Comparison of ENCODE assay signal across 31 cellular contexts in the genomic region with DNA sequence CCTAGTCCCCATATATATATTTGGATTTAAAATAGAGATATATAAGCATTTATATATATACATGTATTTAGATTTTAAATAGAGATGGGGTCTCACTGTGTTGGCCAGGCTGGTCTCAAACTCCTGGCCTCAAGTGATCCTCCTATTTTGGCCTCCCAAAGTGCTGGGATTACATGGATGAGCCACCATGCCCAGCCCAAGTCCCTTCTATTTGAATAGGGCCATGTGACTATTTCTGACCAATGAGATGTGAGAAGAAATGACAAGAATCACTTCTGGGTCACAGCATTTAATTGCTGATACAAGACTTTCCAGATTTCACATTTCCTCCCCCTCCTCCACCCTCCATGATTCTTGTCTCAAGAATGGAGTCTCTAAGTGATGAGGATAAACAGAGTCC. TPM values are rescaled to one million over a fixed set of nuclear protein-coding genes. Genes with fewer than 3 reads are reported as not detected.
"Had no signal": no experiment of that assay in that cellular context is flagged by ENCODE, and none has a peak within 500 bp of the region (broad histone marks: within the 10 kb centered on the region; RNA-seq: fewer than 3 reads in every experiment).

No MANE protein-coding gene starts in this region.

- H3K79me2 ChIP-seq: parathyroid adenoma had no signal

- H3K9ac ChIP-seq: neural progenitor cell, parathyroid adenoma had no signal

- H3K4me3 ChIP-seq: neural progenitor cell, ovary, psoas muscle, right lobe of liver, sigmoid colon, suprapubic skin, testis, thyroid gland, tibial nerve, upper lobe of left lung, vagina had no signal

- H3K4me1 ChIP-seq: neural progenitor cell, psoas muscle, suprapubic skin, testis, thyroid gland, upper lobe of left lung, vagina had no signal

- H3K9me3 ChIP-seq: ovary, psoas muscle, right lobe of liver, sigmoid colon, suprapubic skin, testis, thyroid gland, upper lobe of left lung, vagina had no signal

- H3K4me2 ChIP-seq: neural progenitor cell had no signal

- H3K9me3 Mint-ChIP-seq: natural killer cell treated with Interleukin-12 subunit alpha and Interleukin-12 subunit beta and Interleukin-15 and Interleukin-18, amount 100 ng/mL, for 72 hours had no signal

- H2AFZ ChIP-seq: neural progenitor cell, parathyroid adenoma had no signal

- H3K4me1 Mint-ChIP-seq: neural progenitor cell; stimulated activated memory B cell treated with anti-CD40 and anti-IgM and Interleukin-4, amounts not matched to agents 10 μg/mL and 1 μg/mL and 100 μg/mL, for 72 hours had no signal

- H3K4me3 Mint-ChIP-seq: naive thymus-derived CD8-positive, alpha-beta T cell; natural killer cell treated with Interleukin-12 subunit alpha and Interleukin-12 subunit beta and Interleukin-15 and Interleukin-18, amount 100 ng/mL, for 72 hours; neural progenitor cell; stimulated activated memory B cell treated with anti-CD40 and anti-IgM and Interleukin-4, amounts not matched to agents 10 μg/mL and 1 μg/mL and 100 μg/mL, for 72 hours; stimulated activated naive CD8-positive, alpha-beta T cell treated with anti-CD3 and anti-CD28 coated beads, Interleukin-15, amount 100 ng/mL, for 72 hours had no signal

- DNase-seq: naive thymus-derived CD8-positive, alpha-beta T cell; occipital lobe; ovary; posterior cingulate gyrus; psoas muscle; right cardiac atrium; right lobe of liver; sigmoid colon; small intestine; stimulated activated CD4-positive, alpha-beta T cell treated with anti-CD3 and anti-CD28 coated beads, Interleukin-15, amount 100 ng/mL, for 24 hours; stimulated activated CD4-positive, alpha-beta T cell treated with anti-CD3 and anti-CD28 coated beads, Interleukin-2, amount 100 ng/mL, for 24 hours; stimulated activated CD4-positive, alpha-beta T cell treated with anti-CD3 and anti-CD28 coated beads, Interleukin-2, amount 100 ng/mL, for 48 hours; stimulated activated CD4-positive, alpha-beta T cell treated with anti-CD3 and anti-CD28 coated beads, Interleukin-4, amount 100 ng/mL, for 24 hours; stimulated activated naive CD4-positive, alpha-beta T cell; stimulated activated naive CD8-positive, alpha-beta T cell treated with anti-CD3 and anti-CD28 coated beads, Interleukin-15, amount 100 ng/mL, for 72 hours; stimulated activated naive CD8-positive, alpha-beta T cell treated with anti-CD3 and anti-CD28 coated beads, Interleukin-15, Interleukin-2, amounts not matched to agents 100 U/mL and 50 U/mL, for 24 hours; substantia nigra; testis; thyroid gland; trophoblast cell; upper lobe of left lung had no signal

- ATAC-seq: naive thymus-derived CD8-positive, alpha-beta T cell; natural killer cell treated with Interleukin-12 subunit alpha and Interleukin-12 subunit beta and Interleukin-15 and Interleukin-18, amount 100 ng/mL, for 72 hours; psoas muscle; right cardiac atrium; right lobe of liver; stimulated activated memory B cell treated with anti-CD40 and anti-IgM and Interleukin-4, amounts not matched to agents 10 μg/mL and 1 μg/mL and 100 μg/mL, for 72 hours; stimulated activated naive CD8-positive, alpha-beta T cell treated with anti-CD3 and anti-CD28 coated beads, Interleukin-15, amount 100 ng/mL, for 72 hours; stimulated activated naive CD8-positive, alpha-beta T cell treated with anti-CD3 and anti-CD28 coated beads, Interleukin-15, Interleukin-2, amounts not matched to agents 100 U/mL and 50 U/mL, for 24 hours had no signal

- H3K27me3 ChIP-seq: neural progenitor cell, ovary, right lobe of liver, sigmoid colon, suprapubic skin, testis, thyroid gland, tibial nerve, upper lobe of left lung, vagina had no signal

- H3K27ac Mint-ChIP-seq: neural progenitor cell; progenitor cell of endocrine pancreas; stimulated activated memory B cell treated with anti-CD40 and anti-IgM and Interleukin-4, amounts not matched to agents 10 μg/mL and 1 μg/mL and 100 μg/mL, for 72 hours; stimulated activated naive CD8-positive, alpha-beta T cell treated with anti-CD3 and anti-CD28 coated beads, Interleukin-15, amount 100 ng/mL, for 72 hours had no signal

- H3K27me3 Mint-ChIP-seq: naive thymus-derived CD8-positive, alpha-beta T cell; natural killer cell treated with Interleukin-12 subunit alpha and Interleukin-12 subunit beta and Interleukin-15 and Interleukin-18, amount 100 ng/mL, for 72 hours; stimulated activated memory B cell treated with anti-CD40 and anti-IgM and Interleukin-4, amounts not matched to agents 10 μg/mL and 1 μg/mL and 100 μg/mL, for 72 hours; stimulated activated naive CD8-positive, alpha-beta T cell treated with anti-CD3 and anti-CD28 coated beads, Interleukin-15, amount 100 ng/mL, for 72 hours had no signal

- H3K27ac ChIP-seq: neural progenitor cell, ovary, parathyroid adenoma, psoas muscle, right lobe of liver, sigmoid colon, suprapubic skin, testis, thyroid gland, upper lobe of left lung, vagina had no signal

- H3K36me3 ChIP-seq: neural progenitor cell, ovary, thyroid gland had no signal

- H3K36me3 Mint-ChIP-seq: neural progenitor cell had no signal

- FAIRE-seq: small intestine, urothelium cell line had no signal

RNA-seq across cellular contexts. Expression of a gene that starts 6.4 kb away (rescaled TPM):
- polyA plus RNA-seq: neural cell had no signal

RNA-seq across cellular contexts. Expression of a gene that starts 21.4 kb away (rescaled TPM):
- polyA plus RNA-seq: neural cell had no signal
